ENCODE assay signal across 18 cellular contexts in the genomic region with DNA sequence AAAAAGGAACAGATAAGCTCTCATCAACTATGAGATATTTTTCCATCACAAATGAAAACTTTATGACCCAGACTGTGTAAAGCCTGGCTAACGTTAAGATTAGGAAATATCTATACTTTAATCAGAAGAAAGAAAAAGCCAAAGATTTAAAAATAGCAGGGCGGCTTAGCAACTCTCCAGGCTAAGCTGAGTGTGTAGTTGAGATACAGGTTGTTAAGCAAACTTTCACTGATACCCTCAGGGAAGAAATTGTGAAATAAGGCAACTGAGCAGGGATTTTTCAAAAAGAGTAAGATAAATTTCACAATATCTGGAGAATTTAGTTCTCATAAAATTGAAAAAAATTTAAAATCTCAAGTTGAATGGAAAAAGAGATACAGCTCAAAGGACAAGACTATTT.
"Had no signal": no experiment of that assay in that cellular context is flagged by ENCODE, and none has a peak within 500 bp of the region (broad histone marks: within the 10 kb centered on the region; RNA-seq: fewer than 3 reads in every experiment).

No MANE protein-coding gene starts in this region.

- DNase-seq: activated B cell treated with CpG ODN at 0.5 μM for 24 hours; activated CD4-positive, alpha-beta T cell treated with anti-CD3 and anti-CD28 coated beads for 36 hours; activated CD4-positive, alpha-beta T cell treated with anti-CD3 and anti-CD28 coated beads, Interleukin-2, amount 50 U/mL, for 4 hours; activated CD8-positive, alpha-beta memory T cell treated with anti-CD3 and anti-CD28 coated beads for 24 hours; activated CD8-positive, alpha-beta memory T cell treated with anti-CD3 and anti-CD28 coated beads, Interleukin-2, amount 50 U/mL, for 4 hours; activated naive CD4-positive, alpha-beta T cell; activated T-cell treated with anti-CD3 and anti-CD28 coated beads, Interleukin-2, amount 50 U/mL, for 4 hours; amniotic stem cell; foreskin fibroblast; immature natural killer cell; natural killer cell; stimulated activated CD4-positive, alpha-beta T cell treated with anti-CD3 and anti-CD28 coated beads, Interleukin-12 subunit alpha, Interleukin-12 subunit beta, amount 100 ng/mL, for 4 hours; stimulated activated CD4-positive, alpha-beta T cell treated with anti-CD3 and anti-CD28 coated beads, Interleukin-4, amount 100 ng/mL, for 4 hours; substantia nigra; thyroid gland had no signal

- H3K4me1 ChIP-seq: right atrium auricular region had no signal

- H3K27ac ChIP-seq: cardiac muscle cell, right atrium auricular region, thyroid gland had no signal

- H3K36me3 ChIP-seq: cardiac muscle cell, right atrium auricular region, thyroid gland had no signal

- H3K9me3 ChIP-seq: right atrium auricular region, thyroid gland had no signal

- H3K27me3 ChIP-seq: cardiac muscle cell, right atrium auricular region, thyroid gland had no signal

- H3K4me3 ChIP-seq: cardiac muscle cell, lung, right atrium auricular region, thyroid gland had no signal
